8 cellular contexts compared by ENCODE assay signal in genomic region chr3:183158552-183159006, GRCh38. TPM values are rescaled to one million over a fixed set of nuclear protein-coding genes. Genes with fewer than 3 reads are reported as not detected.
DNase-seq lines count a peak whose midpoint lies in the region; ATAC-seq and TF ChIP-seq lines count a peak whose summit lies in the region.

No MANE protein-coding gene starts in this region.

- peak; percentile 24 for DNase-seq in AG20443 (ENCODE audit: low spot score)
- peak; percentile 33 for DNase-seq in activated T-helper 1 cell treated with anti-CD3 and anti-CD28 coated beads, Interleukin-12 subunit alpha, Interleukin-12 subunit beta, Interleukin-2, Interleukin-4 antibody, amounts not matched to agents 30 ng/mL and 10 ng/mL and 1 ng/mL, durations not matched to agents 14 hours and 24 hours and 36 hours (ENCODE audit: low spot score)
- peak; percentile 21 to 35 for DNase-seq in stimulated activated CD4-positive, alpha-beta T cell treated with anti-CD3 and anti-CD28 coated beads, Interleukin-15, amount 100 ng/mL, for 48 hours (ENCODE audit: low read depth in 2 of 2)
- DNase-seq in LoVo (ENCODE audit: low spot score): no peak
- DNase-seq in effector CD4-positive, alpha-beta T cell: no peak
- no peak for DNase-seq in CD14-positive monocyte (ENCODE audit: low spot score)

- no peaks in the 10 kb centered on the region for H3K9me3 Mint-ChIP-seq in activated T-helper 1 cell treated with anti-CD3 and anti-CD28 coated beads, Interleukin-12 subunit alpha, Interleukin-12 subunit beta, Interleukin-2, Interleukin-4 antibody, amounts not matched to agents 30 ng/mL and 10 ng/mL and 1 ng/mL, durations not matched to agents 14 hours and 24 hours and 36 hours
- peaks cover 0 to 7% (median 5%) of the 10 kb centered on the region in 7 donors for H3K9me3 Mint-ChIP-seq in CD14-positive monocyte

- intact Hi-C loops in activated T-helper 1 cell treated with anti-CD3 and anti-CD28 coated beads, Interleukin-12 subunit alpha, Interleukin-12 subunit beta, Interleukin-2, Interleukin-4 antibody, amounts not matched to agents 30 ng/mL and 10 ng/mL and 1 ng/mL, durations not matched to agents 14 hours and 24 hours and 36 hours (cut with micrococcal nuclease): loop anchor here (1.0 kb wide), 6 partner anchors 36 to 396 kb away; partner anchors contain the start of gene MCCC1
- intact Hi-C loops in CD14-positive monocyte (cut with micrococcal nuclease): no loop called here

- H3K27me3 Mint-ChIP-seq in activated T-helper 1 cell treated with anti-CD3 and anti-CD28 coated beads, Interleukin-12 subunit alpha, Interleukin-12 subunit beta, Interleukin-2, Interleukin-4 antibody, amounts not matched to agents 30 ng/mL and 10 ng/mL and 1 ng/mL, durations not matched to agents 14 hours and 24 hours and 36 hours (ENCODE audit: insufficient read depth): no peaks in the 10 kb centered on the region
- peaks cover 16 to 23% (median 19%) of the 10 kb centered on the region in 3 donors for H3K27me3 Mint-ChIP-seq in CD14-positive monocyte (ENCODE audit: low read depth in 3 of 3)

- H3K36me3 Mint-ChIP-seq in activated T-helper 1 cell treated with anti-CD3 and anti-CD28 coated beads, Interleukin-12 subunit alpha, Interleukin-12 subunit beta, Interleukin-2, Interleukin-4 antibody, amounts not matched to agents 30 ng/mL and 10 ng/mL and 1 ng/mL, durations not matched to agents 14 hours and 24 hours and 36 hours (ENCODE audit: low read depth): peaks cover 17% of the 10 kb centered on the region
- H3K36me3 Mint-ChIP-seq in CD14-positive monocyte: peaks cover 0 to 4% of the 10 kb centered on the region in 2 donors

- peaks cover 48% of the 10 kb centered on the region for H3K4me1 Mint-ChIP-seq in activated T-helper 1 cell treated with anti-CD3 and anti-CD28 coated beads, Interleukin-12 subunit alpha, Interleukin-12 subunit beta, Interleukin-2, Interleukin-4 antibody, amounts not matched to agents 30 ng/mL and 10 ng/mL and 1 ng/mL, durations not matched to agents 14 hours and 24 hours and 36 hours (ENCODE audit: low read depth)
- H3K4me1 Mint-ChIP-seq in CD14-positive monocyte: peaks cover 12% of the 10 kb centered on the region

- ATAC-seq in GM19351 (IDR thresholded peaks at IDR 0.05; ENCODE audit: unreplicated experiment): peak; percentile 62
- peak; percentile 60 for ATAC-seq in HG03196 (IDR thresholded peaks at IDR 0.05; ENCODE audit: unreplicated experiment)

- H3K27ac Mint-ChIP-seq in activated T-helper 1 cell treated with anti-CD3 and anti-CD28 coated beads, Interleukin-12 subunit alpha, Interleukin-12 subunit beta, Interleukin-2, Interleukin-4 antibody, amounts not matched to agents 30 ng/mL and 10 ng/mL and 1 ng/mL, durations not matched to agents 14 hours and 24 hours and 36 hours: peak overlapping the region; percentile 73
- no peak overlapping the region for H3K27ac Mint-ChIP-seq in CD14-positive monocyte

- no peak for TF ChIP-seq CTCF in CD14-positive monocyte (IDR thresholded peaks at IDR 0.05)

- peak overlapping the region; percentile 45 for H3K4me3 Mint-ChIP-seq in activated T-helper 1 cell treated with anti-CD3 and anti-CD28 coated beads, Interleukin-12 subunit alpha, Interleukin-12 subunit beta, Interleukin-2, Interleukin-4 antibody, amounts not matched to agents 30 ng/mL and 10 ng/mL and 1 ng/mL, durations not matched to agents 14 hours and 24 hours and 36 hours
- no peak overlapping the region for H3K4me3 Mint-ChIP-seq in CD14-positive monocyte

RNA-seq across cellular contexts. Expression of gene LAMP3, which starts 4.0 kb away (rescaled TPM):
- total RNA-seq in activated T-helper 1 cell treated with anti-CD3 and anti-CD28 coated beads, Interleukin-12 subunit alpha, Interleukin-12 subunit beta, Interleukin-2, Interleukin-4 antibody, amounts not matched to agents 30 ng/mL and 10 ng/mL and 1 ng/mL, durations not matched to agents 14 hours and 24 hours and 36 hours: 3.1 and 4.4 TPM in 2 replicates
- polyA plus RNA-seq in CD14-positive monocyte: not detected

RNA-seq across cellular contexts. Expression of gene MCCC1, which starts 59.3 kb away (rescaled TPM):
- total RNA-seq in activated T-helper 1 cell treated with anti-CD3 and anti-CD28 coated beads, Interleukin-12 subunit alpha, Interleukin-12 subunit beta, Interleukin-2, Interleukin-4 antibody, amounts not matched to agents 30 ng/mL and 10 ng/mL and 1 ng/mL, durations not matched to agents 14 hours and 24 hours and 36 hours: 27.3 and 30.0 TPM in 2 replicates
- polyA plus RNA-seq in CD14-positive monocyte: 10 to 100 TPM; 16.0 to 18.4 TPM

Comparison
In these comparisons a context has a peak if more than half of its experiments do, and no peak if none do; other contexts are left out.
1. DNase-seq: peak in AG20443 (single experiment), activated T-helper 1 cell treated with anti-CD3 and anti-CD28 coated beads, Interleukin-12 subunit alpha, Interleukin-12 subunit beta, Interleukin-2, Interleukin-4 antibody, amounts not matched to agents 30 ng/mL and 10 ng/mL and 1 ng/mL, durations not matched to agents 14 hours and 24 hours and 36 hours (single experiment) and stimulated activated CD4-positive, alpha-beta T cell treated with anti-CD3 and anti-CD28 coated beads, Interleukin-15, amount 100 ng/mL, for 48 hours (2 of 2); none in LoVo (single experiment), effector CD4-positive, alpha-beta T cell (single experiment) and CD14-positive monocyte (single experiment).